ENCODE assay signal across 28 cellular contexts in the genomic region with DNA sequence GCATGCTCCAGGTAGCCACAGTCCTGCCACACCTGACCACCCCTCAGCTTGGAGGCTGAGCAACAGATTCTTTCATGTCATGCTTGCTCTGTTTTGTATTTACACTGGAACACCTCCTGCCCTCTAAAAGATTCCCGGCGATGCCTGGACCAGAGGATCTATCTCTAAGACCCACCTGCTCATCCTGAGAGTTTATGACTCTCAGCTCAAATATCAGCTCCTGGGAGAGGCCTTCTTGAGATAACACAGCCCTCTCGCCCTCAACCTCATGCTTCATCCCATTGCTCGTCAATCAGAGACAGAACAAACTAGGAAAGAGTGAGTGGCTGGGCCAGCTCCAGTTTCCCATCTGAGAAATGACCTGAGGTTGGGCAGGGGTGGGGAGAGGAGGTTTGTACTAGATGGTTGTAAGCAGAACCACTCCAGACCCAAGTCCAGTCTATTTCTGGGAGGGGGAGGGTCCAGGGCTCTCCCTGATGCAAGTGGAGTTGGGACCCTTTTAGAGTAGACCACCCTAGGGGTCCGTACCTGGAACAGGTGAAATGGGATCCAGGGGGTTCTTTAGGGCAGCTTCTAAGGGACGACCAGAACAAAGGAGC.
"Had no signal": no experiment of that assay in that cellular context is flagged by ENCODE, and none has a peak within 500 bp of the region (broad histone marks: within the 10 kb centered on the region; RNA-seq: fewer than 3 reads in every experiment).

No MANE protein-coding gene starts in this region.

- H3K4me1 Mint-ChIP-seq: activated CD4-positive, alpha-beta T cell treated with anti-CD3 and anti-CD28 coated beads, Interleukin-2, amount 10 ng/mL, durations not matched to agents 24 days and 14 days; activated naive CD8-positive, alpha-beta T cell treated with anti-CD3 and anti-CD28 coated beads for 36 hours had no signal

- H3K4me2 ChIP-seq: KMS-11 had no signal

- H3K36me3 ChIP-seq: brain microvascular endothelial cell, SJCRH30 had no signal

- ATAC-seq: activated T-cell treated with anti-CD3 and anti-CD28 coated beads, Interleukin-2, amount 50 U/mL, for 72 hours; activated T-helper 17 cell treated with anti-CD3 and anti-CD28 coated beads, Interleukin-2, amount 50 U/mL, for 72 hours; Panc1 had no signal

- H3K4me3 Mint-ChIP-seq: activated CD4-positive, alpha-beta T cell treated with anti-CD3 and anti-CD28 coated beads, Interleukin-2, amount 10 ng/mL, durations not matched to agents 24 days and 14 days; activated naive CD8-positive, alpha-beta T cell treated with anti-CD3 and anti-CD28 coated beads for 36 hours; activated T-cell treated with anti-CD3 and anti-CD28 coated beads, Interleukin-2, amount 50 U/mL, for 72 hours; activated T-helper 17 cell treated with anti-CD3 and anti-CD28 coated beads, Interleukin-2, amount 50 U/mL, for 72 hours; T-helper 2 cell treated with Interferon-gamma antibody and Interleukin-4, amounts not matched to agents 5 μg/mL and 100 μg/mL, for 36 hours had no signal

- H3K27me3 ChIP-seq: brain microvascular endothelial cell, SJCRH30 had no signal

- H3K9me3 ChIP-seq: SJCRH30 had no signal

- DNase-seq: activated CD4-positive, alpha-beta T cell treated with anti-CD3 and anti-CD28 coated beads, Interleukin-2, amount 10 ng/mL, durations not matched to agents 24 days and 14 days; activated CD4-positive, alpha-beta T cell treated with anti-CD3 and anti-CD28 coated beads, Interleukin-2, amount 50 U/mL, for 4 hours; activated effector memory CD4-positive, alpha-beta T cell treated with anti-CD3 and anti-CD28 coated beads, Interleukin-2, amount 50 U/mL, for 16 hours; activated naive CD4-positive, alpha-beta T cell; activated naive CD4-positive, alpha-beta T cell treated with anti-CD3 and anti-CD28 coated beads, Interleukin-2, amount 50 U/mL, for 16 hours; activated naive CD8-positive, alpha-beta T cell treated with anti-CD3 and anti-CD28 coated beads for 36 hours; activated T-cell treated with anti-CD3 and anti-CD28 coated beads, Interleukin-2, amount 50 U/mL, for 1 hour; activated T-cell treated with anti-CD3 and anti-CD28 coated beads, Interleukin-2, amount 50 U/mL, for 72 hours; amniotic stem cell; aorta; brain microvascular endothelial cell; central memory CD4-positive, alpha-beta T cell; NCI-H1105; NCI-H1417 treated with DMSO at 0.1 percent for 48 hours; NCI-H187 treated with DMSO at 0.1 percent for 48 hours; NCI-H2081; NCI-H2171 treated with DMSO at 0.1 percent for 48 hours; NCI-H2227 treated with DMSO at 0.1 percent for 48 hours; NCI-H446; NCI-H524 treated with DMSO at 0.1 percent for 48 hours; SHP77; SJCRH30 had no signal

- H3K27ac ChIP-seq: brain microvascular endothelial cell, KMS-11, SJCRH30, SK-N-MC had no signal

- H3K4me3 ChIP-seq: SJCRH30, SK-N-MC had no signal

- H3K9ac ChIP-seq: KMS-11 had no signal

- H3K36me3 Mint-ChIP-seq: activated naive CD8-positive, alpha-beta T cell treated with anti-CD3 and anti-CD28 coated beads for 36 hours had no signal

- H3K27ac Mint-ChIP-seq: activated CD4-positive, alpha-beta T cell treated with anti-CD3 and anti-CD28 coated beads, Interleukin-2, amount 10 ng/mL, durations not matched to agents 24 days and 14 days; activated naive CD8-positive, alpha-beta T cell treated with anti-CD3 and anti-CD28 coated beads for 36 hours; activated T-cell treated with anti-CD3 and anti-CD28 coated beads, Interleukin-2, amount 50 U/mL, for 72 hours; T-helper 2 cell treated with Interferon-gamma antibody and Interleukin-4, amounts not matched to agents 5 μg/mL and 100 μg/mL, for 36 hours had no signal

- H3K9me3 Mint-ChIP-seq: activated CD4-positive, alpha-beta T cell treated with anti-CD3 and anti-CD28 coated beads, Interleukin-2, amount 10 ng/mL, durations not matched to agents 24 days and 14 days; activated naive CD8-positive, alpha-beta T cell treated with anti-CD3 and anti-CD28 coated beads for 36 hours; activated T-helper 17 cell treated with anti-CD3 and anti-CD28 coated beads, Interleukin-2, amount 50 U/mL, for 72 hours; T-helper 2 cell treated with Interferon-gamma antibody and Interleukin-4, amounts not matched to agents 5 μg/mL and 100 μg/mL, for 36 hours had no signal

- FAIRE-seq: TTC549 had no signal
